ENCODE assay signal across 8 cellular contexts in the genomic region with DNA sequence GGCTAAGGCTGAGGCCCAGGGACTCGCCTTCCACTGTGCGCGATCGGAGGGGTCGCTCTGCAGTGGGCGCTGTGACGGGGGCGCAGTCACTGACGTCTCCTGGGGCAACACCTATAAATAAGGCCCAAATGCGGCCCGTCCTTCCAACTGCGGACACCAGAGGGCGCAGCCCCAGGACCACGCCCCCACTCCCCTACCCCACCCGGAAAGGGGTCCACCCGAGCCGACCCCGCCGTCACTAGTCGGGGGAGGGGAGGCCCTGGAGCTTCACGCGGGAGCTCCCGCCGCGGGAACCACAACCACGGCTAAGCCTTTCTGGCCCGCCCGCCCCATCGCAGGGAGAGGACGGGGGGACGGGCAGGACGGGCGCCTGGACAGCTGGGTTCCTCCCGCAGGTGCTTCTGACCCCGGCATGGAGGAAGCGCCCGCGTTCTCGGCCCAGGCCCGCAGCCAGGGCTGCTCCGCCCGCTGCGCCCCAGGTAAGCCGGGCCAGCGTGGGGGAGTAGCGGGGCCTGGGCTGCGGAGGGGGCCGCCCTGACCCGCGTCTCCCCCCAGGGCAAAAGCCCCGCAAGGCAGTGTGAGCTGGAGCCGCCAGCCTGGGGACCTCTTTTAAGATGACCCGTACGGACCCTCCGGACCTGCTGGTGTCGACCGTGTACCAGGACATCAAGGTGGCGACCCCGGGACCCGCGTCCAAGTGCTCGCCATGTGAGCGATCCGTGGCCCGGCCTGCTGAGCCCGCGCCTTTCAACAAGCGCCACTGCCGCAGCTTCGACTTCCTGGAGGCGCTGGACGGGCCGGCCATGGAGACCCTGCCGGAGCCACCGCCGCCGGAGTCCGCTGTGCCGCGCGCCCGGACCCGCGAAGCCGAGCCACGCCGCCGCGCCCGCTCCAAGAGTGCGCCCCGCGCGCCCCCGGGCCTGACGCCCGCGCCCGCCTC. TPM values are rescaled to one million over a fixed set of nuclear protein-coding genes. Genes with fewer than 3 reads are reported as not detected.
DNase-seq lines count a peak whose midpoint lies in the region; ATAC-seq and TF ChIP-seq lines count a peak whose summit lies in the region.
"Not testable (repeated sequence)": the region's sequence is repeated elsewhere in the genome, so short reads cannot be mapped to it uniquely, and the experiment has no call there.

No MANE protein-coding gene starts in this region.

- not testable (repeated sequence) for H3K9me3 Mint-ChIP-seq in activated naive CD4-positive, alpha-beta T cell treated with anti-CD3 and anti-CD28 coated beads, Interleukin-2, amount 50 U/mL, for 72 hours; mesothelial cell of epicardium

- H3K4me3 Mint-ChIP-seq in mesothelial cell of epicardium: peak overlapping the region; percentile 26

- H3K27ac Mint-ChIP-seq in activated naive CD4-positive, alpha-beta T cell treated with anti-CD3 and anti-CD28 coated beads, Interleukin-2, amount 50 U/mL, for 72 hours; mesothelial cell of epicardium: not testable (repeated sequence)

- H3K27me3 ChIP-seq in vagina: peaks cover 21% of the 10 kb centered on the region

- intact Hi-C loops in vagina (cut with DNase I): not testable (repeated sequence)

- TF ChIP-seq CTCF in GM10266 (IDR thresholded peaks at IDR 0.05; ENCODE audit: control insufficient read depth, insufficient read depth, low read depth, missing control alignments) (peak; percentile 57), epithelial cell of esophagus (IDR thresholded peaks at IDR 0.05; ENCODE audit: insufficient read depth, low read depth, low read length, missing control alignments) (peak; percentile 44), mesothelial cell of epicardium (IDR thresholded peaks at IDR 0.05; ENCODE audit: unreplicated experiment) (peak; percentile 77), vagina (IDR thresholded peaks at IDR 0.05) (peak in 2 of 3 experiments; percentile 47 to 49)

- peak; percentile 21 to 25 for ATAC-seq in activated naive CD4-positive, alpha-beta T cell treated with anti-CD3 and anti-CD28 coated beads, Interleukin-2, amount 50 U/mL, for 72 hours

- TF ChIP-seq POLR2A in vagina (IDR thresholded peaks at IDR 0.05): not testable (repeated sequence)

- peaks cover 65% of the 10 kb centered on the region for H3K4me1 ChIP-seq in vagina

- DNase-seq in GM10266 (ENCODE audit: extremely low spot score); epithelial cell of esophagus (ENCODE audit: low read depth); vagina (ENCODE audit: extremely low spot score in 2 of 2): not testable (repeated sequence)
- DNase-seq in NCI-H748 (lab: John Stamatoyannopoulos, UW; ENCODE audit: unreplicated experiment) (peak; percentile 55), mesothelial cell of epicardium (ENCODE audit: low spot score in 2 of 2, unreplicated experiment in 2 of 2) (peak in 1 of 2 experiments; percentile 68)
- peak; percentile 43 to 61 for DNase-seq in activated CD4-positive, alpha-beta T cell treated with anti-CD3 and anti-CD28 coated beads for 4 hours
- peak in 1 of 2 donors; percentile 78 for DNase-seq in activated naive CD4-positive, alpha-beta T cell treated with anti-CD3 and anti-CD28 coated beads, Interleukin-2, amount 50 U/mL, for 72 hours (ENCODE audit: low spot score in 2 of 2)
- peak; percentile 72 to 76 for DNase-seq in stimulated activated CD4-positive, alpha-beta T cell treated with anti-CD3 and anti-CD28 coated beads, Interleukin-2, amount 100 ng/mL, for 24 hours

- H3K4me3 ChIP-seq in epithelial cell of esophagus (ENCODE audit: low read length): not testable (repeated sequence)
- H3K4me3 ChIP-seq in vagina: peak overlapping the region in 1 of 2 donors; percentile 34

- H3K27me3 Mint-ChIP-seq in mesothelial cell of epicardium (ENCODE audit: low read depth): peaks cover 16% of the 10 kb centered on the region

- not testable (repeated sequence) for H3K27ac ChIP-seq in vagina

- H3K4me1 Mint-ChIP-seq in mesothelial cell of epicardium: peaks cover 20% of the 10 kb centered on the region

- H3K36me3 Mint-ChIP-seq in activated naive CD4-positive, alpha-beta T cell treated with anti-CD3 and anti-CD28 coated beads, Interleukin-2, amount 50 U/mL, for 72 hours: peaks cover 8 to 14% of the 10 kb centered on the region in 2 donors
- not testable (repeated sequence) for H3K36me3 Mint-ChIP-seq in mesothelial cell of epicardium

- H3K36me3 ChIP-seq in vagina: peaks cover 0 to 11% of the 10 kb centered on the region in 2 donors

- H3K9me3 ChIP-seq in vagina: not testable (repeated sequence)

RNA-seq across cellular contexts. Expression of a gene that starts 1.8 kb away (rescaled TPM):
- total RNA-seq in activated naive CD4-positive, alpha-beta T cell treated with anti-CD3 and anti-CD28 coated beads, Interleukin-2, amount 50 U/mL, for 72 hours: 1 to 10 TPM; 3.7 to 6.7 TPM
- total RNA-seq in mesothelial cell of epicardium (3.1 to 3.8 TPM (median 3.6 TPM) in 3 replicates), vagina (1.2 TPM)

RNA-seq across cellular contexts. Expression of a gene that starts 5.1 kb away (rescaled TPM):
- total RNA-seq in activated naive CD4-positive, alpha-beta T cell treated with anti-CD3 and anti-CD28 coated beads, Interleukin-2, amount 50 U/mL, for 72 hours: 100 to 1,000 TPM; 129 to 167 TPM
- total RNA-seq in mesothelial cell of epicardium (159 to 168 TPM (median 168 TPM) in 3 replicates), vagina (38.1 TPM)

RNA-seq across cellular contexts. Expression of a gene that starts 8.1 kb away (rescaled TPM):
- 10 to 100 TPM; 17.7 to 21.5 TPM for total RNA-seq in activated naive CD4-positive, alpha-beta T cell treated with anti-CD3 and anti-CD28 coated beads, Interleukin-2, amount 50 U/mL, for 72 hours
- total RNA-seq in mesothelial cell of epicardium (20.1 to 22.6 TPM (median 20.3 TPM) in 3 replicates), vagina (3.2 TPM)

RNA-seq across cellular contexts. Expression of a gene that starts 22.0 kb away (rescaled TPM):
- total RNA-seq in activated naive CD4-positive, alpha-beta T cell treated with anti-CD3 and anti-CD28 coated beads, Interleukin-2, amount 50 U/mL, for 72 hours: 100 to 1,000 TPM; 272 to 274 TPM
- 275 to 294 TPM (median 275 TPM) in 3 replicates for total RNA-seq in mesothelial cell of epicardium
- total RNA-seq in vagina: 257 TPM

RNA-seq across cellular contexts. Expression of a gene that starts 36.3 kb away (rescaled TPM):
- 100 to 1,000 TPM in 1 of 2 donors, 10 to 100 TPM in 1; 79.3 to 101 TPM for total RNA-seq in activated naive CD4-positive, alpha-beta T cell treated with anti-CD3 and anti-CD28 coated beads, Interleukin-2, amount 50 U/mL, for 72 hours
- total RNA-seq in mesothelial cell of epicardium: 120 to 124 TPM (median 122 TPM) in 3 replicates
- 31.7 TPM for total RNA-seq in vagina
